Comparison of ENCODE assay signal across 8 cellular contexts in the genomic region with DNA sequence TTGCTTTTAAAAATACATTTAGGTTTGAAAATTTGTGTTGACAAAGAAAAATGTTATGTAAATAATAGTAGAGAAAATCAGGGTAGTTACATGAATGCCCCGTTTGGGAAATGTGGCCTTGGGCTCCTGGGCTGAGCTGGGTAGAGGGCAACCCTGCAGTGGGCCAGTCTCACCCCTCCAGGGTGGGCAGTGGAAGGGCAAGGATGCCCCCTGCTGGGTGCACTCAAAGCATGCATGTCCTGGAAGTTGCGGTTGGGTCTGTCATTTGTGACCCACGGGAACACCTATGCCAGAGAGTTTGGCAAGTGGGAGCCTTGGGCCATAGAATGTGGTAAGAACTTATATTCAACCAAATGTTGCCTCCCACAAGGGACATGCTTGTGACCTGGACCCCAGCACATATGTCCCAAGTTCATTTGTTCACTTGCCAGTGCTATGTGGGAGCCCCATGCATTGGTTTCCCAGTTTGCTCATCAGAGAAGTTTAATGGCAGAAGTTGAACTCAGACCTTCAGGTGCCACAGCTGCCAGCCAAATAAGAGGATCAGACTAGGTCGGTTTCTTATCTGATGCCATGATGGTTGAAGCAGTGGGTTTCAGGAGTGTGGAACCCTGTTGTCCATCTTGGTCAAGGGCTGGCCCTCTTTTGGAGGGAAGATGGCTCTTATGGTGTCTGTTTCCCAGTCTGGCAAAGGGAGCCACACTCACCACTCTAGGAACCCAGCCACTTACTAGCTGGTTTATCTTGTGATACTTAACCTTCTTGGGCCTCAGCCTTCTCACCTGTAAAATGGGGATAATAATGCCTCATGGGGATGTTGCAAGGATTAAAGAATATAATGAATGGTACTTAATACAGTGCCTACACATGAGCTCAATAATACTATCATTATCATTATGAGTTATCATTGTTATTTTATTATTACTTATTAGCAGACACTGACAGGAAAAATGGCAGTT. TPM values are rescaled to one million over a fixed set of nuclear protein-coding genes. Genes with fewer than 3 reads are reported as not detected.
DNase-seq lines count a peak whose midpoint lies in the region; ATAC-seq, FAIRE-seq and TF ChIP-seq lines count a peak whose summit lies in the region.

No MANE protein-coding gene starts in this region.

- H3K4me1 ChIP-seq in mesenchymal stem cell (ENCODE audit: control insufficient read depth, insufficient read depth, low read depth, low read length): peaks cover 20% of the 10 kb centered on the region
- peaks cover 6% of the 10 kb centered on the region for H3K4me1 ChIP-seq in testis

- H2BK120ac ChIP-seq in mesenchymal stem cell (ENCODE audit: low read depth, low read length): no peak overlapping the region

- TF ChIP-seq POLR2A in testis (IDR thresholded peaks at IDR 0.05): no peak

- no peak overlapping the region for H3K23ac ChIP-seq in mesenchymal stem cell (ENCODE audit: low read length in 2 of 2)

- H4K91ac ChIP-seq in mesenchymal stem cell (ENCODE audit: low read length): no peak overlapping the region

- H3K27me3 ChIP-seq in WERI-Rb-1 (ENCODE audit: insufficient read depth, low read depth, severe bottlenecking) (no peaks in the 10 kb centered on the region), mesenchymal stem cell (ENCODE audit: control insufficient read depth in 1 of 2, insufficient read depth in 1 of 2, low read length in 2 of 2) (peaks cover 44 to 71% of the 10 kb centered on the region in 2 experiments), testis (no peaks in the 10 kb centered on the region)

- no peak for DNase-seq in D721Med (ENCODE audit: insufficient read length, low spot score)
- DNase-seq in Jurkat, Clone E6-1 (ENCODE audit: low read depth, low spot score): peak; percentile 52
- DNase-seq in WERI-Rb-1: peak; percentile 80
- no peak for DNase-seq in choroid plexus epithelial cell (ENCODE audit: low read depth)
- peak; percentile 50 for DNase-seq in mesenchymal stem cell
- peak; percentile 68 for DNase-seq in testis

- intact Hi-C loops in testis (cut with DNase I; ENCODE audit: low total_unique reads): no loop called here

- no peak overlapping the region for H3K4ac ChIP-seq in mesenchymal stem cell (ENCODE audit: low read depth in 1 of 2, low read length in 2 of 2)

- peak; percentile 65 for TF ChIP-seq CTCF in D721Med (IDR thresholded peaks at IDR 0.05; ENCODE audit: insufficient read depth, missing control alignments)
- peak; percentile 95 for TF ChIP-seq CTCF in WERI-Rb-1 (IDR thresholded peaks at IDR 0.05; ENCODE audit: low read depth, low read length)
- peak; percentile 82 for TF ChIP-seq CTCF in choroid plexus epithelial cell (conservative IDR thresholded peaks at IDR 0.05; ENCODE audit: low read depth, low read length)
- TF ChIP-seq CTCF in testis (IDR thresholded peaks at IDR 0.05): peak; percentile 49 to 64 (median 54)

- H3K79me1 ChIP-seq in mesenchymal stem cell (replicated peaks; ENCODE audit: low read length, poor library complexity, severe bottlenecking): no peaks in the 10 kb centered on the region

- H2AFZ ChIP-seq in mesenchymal stem cell (ENCODE audit: low read depth, low read length): no peak overlapping the region

- H3K4me2 ChIP-seq in mesenchymal stem cell (ENCODE audit: low read length, poor library complexity, severe bottlenecking): no peak overlapping the region

- no peak overlapping the region for H2AK5ac ChIP-seq in mesenchymal stem cell (ENCODE audit: low read length, severe bottlenecking)

- no peak overlapping the region for H4K8ac ChIP-seq in mesenchymal stem cell (ENCODE audit: low read length)

- H3K9ac ChIP-seq in mesenchymal stem cell (ENCODE audit: low read length): no peak overlapping the region

- no peaks in the 10 kb centered on the region for H3K36me3 ChIP-seq in WERI-Rb-1
- no peaks in the 10 kb centered on the region for H3K36me3 ChIP-seq in mesenchymal stem cell (ENCODE audit: control insufficient read depth in 1 of 2, insufficient read depth in 2 of 2, low read depth in 1 of 2, low read length in 2 of 2)
- H3K36me3 ChIP-seq in testis (ENCODE audit: low read depth, missing control alignments): no peaks in the 10 kb centered on the region

- ATAC-seq in HG02588 (IDR thresholded peaks at IDR 0.05; ENCODE audit: unreplicated experiment) (no peak), GM19463 (IDR thresholded peaks at IDR 0.05; ENCODE audit: unreplicated experiment) (no peak)

- no peak overlapping the region for H3K18ac ChIP-seq in mesenchymal stem cell (ENCODE audit: low read depth in 1 of 2, low read length in 2 of 2)

- no peak overlapping the region for H2BK15ac ChIP-seq in mesenchymal stem cell (ENCODE audit: low read depth, poor library complexity, severe bottlenecking)

- no peak overlapping the region for H3K4me3 ChIP-seq in Jurkat, Clone E6-1 (ENCODE audit: low read length)
- H3K4me3 ChIP-seq in WERI-Rb-1 (ENCODE audit: low read depth, low read length) (no peak overlapping the region), choroid plexus epithelial cell (ENCODE audit: low read depth, low read length) (no peak overlapping the region), mesenchymal stem cell (ENCODE audit: insufficient read depth in 1 of 2, low read depth in 1 of 2, low read length in 2 of 2) (no peak overlapping the region), testis (no peak overlapping the region)

- no peak for FAIRE-seq in D721Med (lab: Jason Lieb, UNC)

- H2BK12ac ChIP-seq in mesenchymal stem cell (ENCODE audit: low read length in 2 of 2): no peak overlapping the region

- H3K9me3 ChIP-seq in WERI-Rb-1 (ENCODE audit: severe bottlenecking) (no peaks in the 10 kb centered on the region), mesenchymal stem cell (ENCODE audit: control insufficient read depth, low read length) (no peaks in the 10 kb centered on the region), testis (no peaks in the 10 kb centered on the region)

- H3K27ac ChIP-seq in WERI-Rb-1: no peak overlapping the region; the same call in 1 of the 2 replicates
- no peak overlapping the region for H3K27ac ChIP-seq in mesenchymal stem cell (ENCODE audit: low read length, poor library complexity, severe bottlenecking)
- H3K27ac ChIP-seq in testis: no peak overlapping the region

- no peak overlapping the region for H3K14ac ChIP-seq in mesenchymal stem cell (ENCODE audit: low read length in 2 of 2)

- 20% methylated on average over 4 of the region's 4 CpGs for WGBS in mesenchymal stem cell
- 48 to 49% methylated on average over 4 of the region's 4 CpGs for WGBS in testis, 2 donors

- no peak overlapping the region for H2BK5ac ChIP-seq in mesenchymal stem cell (ENCODE audit: low read depth, low read length, poor library complexity, severe bottlenecking)

RNA-seq across cellular contexts. Expression of gene PLCB2, which starts 2.5 kb away (rescaled TPM):
- polyA plus RNA-seq in Jurkat, Clone E6-1 (2012; ENCODE audit: insufficient read depth, insufficient read length): 20.5 TPM
- 14.0 TPM for polyA plus RNA-seq in mesenchymal stem cell (2013, experiment 1 of 2)
- 13.9 TPM for polyA plus RNA-seq in mesenchymal stem cell (2013, experiment 2 of 2)
- 1 to 10 TPM; 8.8 to 9.7 TPM for total RNA-seq in testis
- 13.6 TPM for polyA plus RNA-seq in testis (ENCODE audit: insufficient read depth, low read depth, low replicate concordance)

RNA-seq across cellular contexts. Expression of gene INAFM2, which starts 13.2 kb away (rescaled TPM):
- 23.3 TPM for polyA plus RNA-seq in Jurkat, Clone E6-1 (2012; ENCODE audit: insufficient read depth, insufficient read length)
- polyA plus RNA-seq in mesenchymal stem cell (2013, experiment 1 of 2): 75.5 TPM
- polyA plus RNA-seq in mesenchymal stem cell (2013, experiment 2 of 2): 80.9 TPM
- total RNA-seq in testis: 10 to 100 TPM; 31.8 to 49.8 TPM
- polyA plus RNA-seq in testis (ENCODE audit: insufficient read depth, low read depth, low replicate concordance): 43.4 TPM

RNA-seq across cellular contexts. Expression of gene ANKRD63, which starts 27.4 kb away (rescaled TPM):
- not detected for polyA plus RNA-seq in Jurkat, Clone E6-1 (2012; ENCODE audit: insufficient read depth, insufficient read length)
- not detected for polyA plus RNA-seq in mesenchymal stem cell (2013, experiment 1 of 2)
- polyA plus RNA-seq in mesenchymal stem cell (2013, experiment 2 of 2): not detected
- 10 to 100 TPM in 1 of 2 donors, 1 to 10 TPM in 1; 3.1 to 11.8 TPM for total RNA-seq in testis
- polyA plus RNA-seq in testis (ENCODE audit: insufficient read depth, low read depth, low replicate concordance): not detected

RNA-seq across cellular contexts. Expression of gene CCDC9B, which starts 30.5 kb away (rescaled TPM):
- polyA plus RNA-seq in Jurkat, Clone E6-1 (2012; ENCODE audit: insufficient read depth, insufficient read length): 1.5 TPM
- polyA plus RNA-seq in mesenchymal stem cell (2013, experiment 1 of 2): 34.5 TPM
- 31.6 TPM for polyA plus RNA-seq in mesenchymal stem cell (2013, experiment 2 of 2)
- total RNA-seq in testis: 10 to 100 TPM; 36.8 to 38.9 TPM
- 20.4 TPM for polyA plus RNA-seq in testis (ENCODE audit: insufficient read depth, low read depth, low replicate concordance)

RNA-seq across cellular contexts. Expression of gene PHGR1, which starts 40.6 kb away (rescaled TPM):
- polyA plus RNA-seq in Jurkat, Clone E6-1 (2012; ENCODE audit: insufficient read depth, insufficient read length): not detected
- polyA plus RNA-seq in mesenchymal stem cell (2013, experiment 1 of 2): not detected
- polyA plus RNA-seq in mesenchymal stem cell (2013, experiment 2 of 2): not detected
- not detected for total RNA-seq in testis
- not detected for polyA plus RNA-seq in testis (ENCODE audit: insufficient read depth, low read depth, low replicate concordance)

Comparison
In these comparisons a context has a peak if more than half of its experiments do, and no peak if none do; other contexts are left out.
1. DNase-seq: peak in Jurkat, Clone E6-1 (single experiment), WERI-Rb-1 (single experiment), mesenchymal stem cell (single experiment) and testis (single experiment); none in D721Med (single experiment) and choroid plexus epithelial cell (single experiment).
2. Peak in every context shown above with its lines, with median percentiles within 50 percentile points of each other: CTCF ChIP-seq.